Comparison of ENCODE assay signal across 1 cellular context in genomic region chr14:73886449-73887115, GRCh38.
TF ChIP-seq lines count a peak whose summit lies in the region.

Gene ZNF410 (plus strand): TSS chr14:73886859. CDS start chr14:73892176, 5,317 bp downstream.

TF ChIP-seq in HepG2, 621 proteins besides CTCF, POLR2A, EP300 and RAD21 (continued from another document and continues in another):
- TF ChIP-seq FOXO4 (CRISPR knock-in tag; conservative IDR thresholded peaks at IDR 0.05) (no peak), ETV5 (CRISPR knock-in tag; IDR thresholded peaks at IDR 0.05; ENCODE audit: borderline replicate concordance) (peak; percentile 88), NR1H2 (CRISPR knock-in tag; IDR thresholded peaks at IDR 0.05; ENCODE audit: borderline replicate concordance, low read depth) (peak; percentile 30; the same call in 1 of the 2 replicates), FOSL1 (CRISPR knock-in tag; IDR thresholded peaks at IDR 0.05; ENCODE audit: borderline replicate concordance) (no peak), TFE3 (CRISPR knock-in tag; IDR thresholded peaks at IDR 0.05) (peak; percentile 54), ZSCAN25 (CRISPR knock-in tag; IDR thresholded peaks at IDR 0.05) (peak; percentile 76), ZBTB40 (IDR thresholded peaks at IDR 0.05) (peak; percentile 84), ZBTB40 (CRISPR knock-in tag; IDR thresholded peaks at IDR 0.05) (peak; percentile 68; the same call in 1 of the 2 replicates), SNAPC4 (CRISPR knock-in tag; IDR thresholded peaks at IDR 0.05) (peak; percentile 88; the same call in 1 of the 2 replicates), CBX1 (IDR thresholded peaks at IDR 0.05; ENCODE audit: low read depth) (no peak), NCOA1 (CRISPR knock-in tag; IDR thresholded peaks at IDR 0.05) (no peak), DZIP1 (CRISPR knock-in tag; IDR thresholded peaks at IDR 0.05) (peak; percentile 92; the same call in 1 of the 2 replicates), PREB (CRISPR knock-in tag; IDR thresholded peaks at IDR 0.05) (no peak), ZNF275 (CRISPR knock-in tag; IDR thresholded peaks at IDR 0.05; ENCODE audit: borderline replicate concordance) (no peak), ZNF574 (CRISPR knock-in tag; IDR thresholded peaks at IDR 0.05) (peak; percentile 94), ZNF746 (CRISPR knock-in tag; IDR thresholded peaks at IDR 0.05) (peak; percentile 57; the same call in 1 of the 2 replicates), ZFP1 (CRISPR knock-in tag; IDR thresholded peaks at IDR 0.05) (0 out of 2 replicates have a peak, but pooled peaks have one; percentile 19), MIER2 (CRISPR knock-in tag; IDR thresholded peaks at IDR 0.05) (no peak), ATF2 (CRISPR knock-in tag; IDR thresholded peaks at IDR 0.05) (peak; percentile 74)
